ENCODE assay signal across 18 cellular contexts in genomic region chr3:152097770-152098169, GRCh38.
"Had no signal": no experiment of that assay in that cellular context is flagged by ENCODE, and none has a peak within 500 bp of the region (broad histone marks: within the 10 kb centered on the region; RNA-seq: fewer than 3 reads in every experiment).

No MANE protein-coding gene starts in this region.

- H3K36me3 Mint-ChIP-seq: activated CD4-positive, alpha-beta memory T cell treated with anti-CD3 and anti-CD28 coated beads for 36 hours; activated naive CD8-positive, alpha-beta T cell; memory B cell had no signal

- H3K4me1 ChIP-seq: breast epithelium, psoas muscle, suprapubic skin, upper lobe of right lung had no signal

- H3K4me3 ChIP-seq: breast epithelium, psoas muscle, suprapubic skin, upper lobe of right lung had no signal

- H3K36me3 ChIP-seq: breast epithelium, suprapubic skin, upper lobe of right lung had no signal

- H3K27ac Mint-ChIP-seq: activated CD4-positive, alpha-beta memory T cell treated with anti-CD3 and anti-CD28 coated beads for 36 hours; activated naive CD8-positive, alpha-beta T cell; memory B cell had no signal

- ATAC-seq: left lobe of liver, psoas muscle, sciatic nerve, upper lobe of right lung had no signal

- DNase-seq: activated CD4-positive, alpha-beta memory T cell treated with anti-CD3 and anti-CD28 coated beads for 36 hours; activated gamma-delta T cell; activated T-cell treated with anti-CD3 and anti-CD28 coated beads, Interleukin-2, amount 50 U/mL, for 48 hours; hypothalamus; nephron progenitor cell; psoas muscle; stimulated activated CD4-positive, alpha-beta T cell treated with anti-CD3 and anti-CD28 coated beads, Interleukin-12 subunit alpha, Interleukin-12 subunit beta, amount 100 ng/mL, for 4 hours; stimulated activated naive CD4-positive, alpha-beta T cell; upper lobe of right lung had no signal

- H3K27me3 Mint-ChIP-seq: activated CD4-positive, alpha-beta memory T cell treated with anti-CD3 and anti-CD28 coated beads for 36 hours; activated naive CD8-positive, alpha-beta T cell; memory B cell had no signal

- H3K27ac ChIP-seq: breast epithelium, psoas muscle, suprapubic skin, upper lobe of right lung, VCaP had no signal

- H3K27me3 ChIP-seq: breast epithelium, suprapubic skin, upper lobe of right lung had no signal

- H3K9me3 Mint-ChIP-seq: memory B cell, nephron progenitor cell had no signal

- H3K9me3 ChIP-seq: breast epithelium, suprapubic skin, upper lobe of right lung had no signal

- FAIRE-seq: colon, endothelial cell of umbilical vein had no signal

- H3K4me1 Mint-ChIP-seq: memory B cell had no signal

- H3K4me3 Mint-ChIP-seq: activated CD4-positive, alpha-beta memory T cell treated with anti-CD3 and anti-CD28 coated beads for 36 hours; activated naive CD8-positive, alpha-beta T cell; memory B cell; nephron progenitor cell had no signal
